ENCODE assay signal across 12 cellular contexts in the genomic region with DNA sequence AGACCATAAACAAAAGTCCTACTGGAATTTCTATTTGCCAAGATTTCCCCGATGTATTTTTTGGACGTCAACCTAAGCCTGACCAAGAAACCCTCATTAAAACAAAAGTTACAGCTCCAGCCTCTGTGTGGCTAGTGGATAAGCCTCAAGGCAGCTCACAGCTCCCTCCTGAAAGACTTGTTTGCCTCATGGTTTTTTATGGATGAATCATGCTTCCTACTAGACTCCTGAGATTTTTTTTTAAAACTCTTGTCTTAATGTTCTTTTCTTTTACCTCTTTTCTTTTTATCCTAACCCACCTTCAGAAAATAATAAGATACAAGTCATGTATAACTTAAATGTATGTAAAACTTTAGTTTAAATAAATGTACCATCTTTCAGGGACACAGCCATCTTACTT. TPM values are rescaled to one million over a fixed set of nuclear protein-coding genes. Genes with fewer than 3 reads are reported as not detected.
DNase-seq lines count a peak whose midpoint lies in the region; ATAC-seq, FAIRE-seq and TF ChIP-seq lines count a peak whose summit lies in the region.
"Had no signal": no experiment of that assay in that cellular context is flagged by ENCODE, and none has a peak within 500 bp of the region (broad histone marks: within the 10 kb centered on the region; RNA-seq: fewer than 3 reads in every experiment).

No MANE protein-coding gene starts in this region.

- H3K27ac ChIP-seq in PC-3 (ENCODE audit: low read length): peak overlapping the region; percentile 92
- peak overlapping the region; percentile 29 for H3K27ac ChIP-seq in endothelial cell of umbilical vein (ENCODE audit: insufficient read depth, low read depth, low read length)
- peak overlapping the region; percentile 9 for H3K27ac ChIP-seq in osteoblast (ENCODE audit: low read depth, low read length)
- H3K27ac ChIP-seq: parathyroid adenoma had no signal

- BruUV-seq in PC-3 (replicated peaks; lab: Mats Ljungman, UMichigan) (no TSS peak), endothelial cell of umbilical vein (replicated peaks; lab: Mats Ljungman, UMichigan) (no TSS peak)

- H2AFZ ChIP-seq in PC-3 (ENCODE audit: low read length) (peak overlapping the region; percentile 43), endothelial cell of umbilical vein (ENCODE audit: low read depth, low read length) (peak overlapping the region; percentile 2), osteoblast (ENCODE audit: low read length) (no peak overlapping the region)
- H2AFZ ChIP-seq: parathyroid adenoma had no signal

- no peak for TF ChIP-seq POLR2A in endothelial cell of umbilical vein (IDR thresholded peaks at IDR 0.05; ENCODE audit: low read depth, low read length)

- H3K9me3 ChIP-seq in PC-3 (ENCODE audit: low read length): no peaks in the 10 kb centered on the region
- H3K9me3 ChIP-seq in endothelial cell of umbilical vein (replicated peaks; ENCODE audit: control insufficient read depth, insufficient read depth, low read length): no peaks in the 10 kb centered on the region
- H3K9me3 ChIP-seq in osteoblast (ENCODE audit: low read depth, low read length): no peaks in the 10 kb centered on the region

- peak overlapping the region; percentile 72 for H3K9ac ChIP-seq in PC-3 (ENCODE audit: low read length)
- no peak overlapping the region for H3K9ac ChIP-seq in endothelial cell of umbilical vein (replicated peaks; ENCODE audit: extremely low read depth, insufficient read depth, low read length)
- H3K9ac ChIP-seq: parathyroid adenoma had no signal

- H3K4me3 ChIP-seq in BJ (ENCODE audit: low read depth, low read length) (no peak overlapping the region), PC-3 (ENCODE audit: low read length) (peak overlapping the region; percentile 57; the same call in 1 of the 2 replicates), endothelial cell of umbilical vein (replicated peaks in 1 of 3; ENCODE audit: insufficient read depth in 1 of 3, low read depth in 1 of 3, low read length in 3 of 3) (no peak overlapping the region), osteoblast (ENCODE audit: insufficient read depth, low read length) (no peak overlapping the region)
- H3K4me3 ChIP-seq: GM12878 had no signal

- dilution Hi-C loops in endothelial cell of umbilical vein (cut with MboI; ENCODE audit: extremely low pct_ligation_motif_present, low sequenced_read_pairs): no loop called here

- peak; percentile 80 for FAIRE-seq in endothelial cell of umbilical vein (lab: Jason Lieb, UNC)
- FAIRE-seq: GM12878 had no signal

- peaks cover 47% of the 10 kb centered on the region for H3K4me1 ChIP-seq in PC-3 (ENCODE audit: insufficient read depth, low read length)
- peaks cover 32% of the 10 kb centered on the region for H3K4me1 ChIP-seq in endothelial cell of umbilical vein (ENCODE audit: control insufficient read depth, extremely low read depth, insufficient read depth, low read length)
- peaks cover 40% of the 10 kb centered on the region for H3K4me1 ChIP-seq in osteoblast (ENCODE audit: insufficient read depth, low read length)
- H3K4me1 ChIP-seq: parathyroid adenoma had no signal

- no peaks in the 10 kb centered on the region for H3K9me1 ChIP-seq in endothelial cell of umbilical vein (replicated peaks; ENCODE audit: control insufficient read depth, extremely low read depth, insufficient read depth, low read length)

- no peak for TF ChIP-seq CTCF in BJ (IDR thresholded peaks at IDR 0.05; ENCODE audit: insufficient read depth, low read depth, low read length)
- no peak for TF ChIP-seq CTCF in PC-3 (conservative IDR thresholded peaks at IDR 0.05; ENCODE audit: low read depth, low read length)
- no peak for TF ChIP-seq CTCF in endothelial cell of umbilical vein (IDR thresholded peaks at IDR 0.05; ENCODE audit: extremely low read depth in 1 of 2, insufficient read depth in 1 of 2, low read depth in 1 of 2, low read length in 2 of 2)
- TF ChIP-seq CTCF in osteoblast (IDR thresholded peaks at IDR 0.05; ENCODE audit: extremely low read depth, low read depth, low read length): no peak

- intact Hi-C loops in PC-3 (cut with micrococcal nuclease): loop anchor here (1.0 to 5.0 kb wide), 5 partner anchors 35 to 516 kb away; partner anchors contain the start of gene MBNL1
- intact Hi-C loops in endothelial cell of umbilical vein (cut with micrococcal nuclease): loop anchor here (1.0 to 10.0 kb wide), 2 partner anchors 96 to 519 kb away; no protein-coding TSS in a partner anchor

- POLR2A ChIA-PET in BJ (lab: Charles Lee) (no interaction called here), PC-3 (lab: Charles Lee; ENCODE audit: unreplicated experiment) (interaction anchor here (0.6 kb wide), 1 partner anchor 343 kb away, joined by 6 read pairs; the partner anchor contains the start of gene MBNL1), endothelial cell of umbilical vein (lab: Charles Lee) (no interaction called here)

- H3K27me3 ChIP-seq in BJ (ENCODE audit: control insufficient read depth, insufficient read depth, low read length) (no peaks in the 10 kb centered on the region), PC-3 (ENCODE audit: low read length) (no peaks in the 10 kb centered on the region), endothelial cell of umbilical vein (ENCODE audit: control insufficient read depth in 2 of 2, insufficient read depth in 2 of 2, low read length in 2 of 2) (no peaks in the 10 kb centered on the region), osteoblast (ENCODE audit: insufficient read depth, low read length) (no peaks in the 10 kb centered on the region)

- peak; percentile 78 for DNase-seq in BJ (ENCODE audit: low read depth)
- peak; percentile 89 for DNase-seq in PC-3
- peak; percentile 67 for DNase-seq in endothelial cell of umbilical vein (ENCODE audit: low read depth, low spot score)
- peak; percentile 96 for DNase-seq in osteoblast (ENCODE audit: insufficient read length, low spot score, missing footprints)
- DNase-seq in NCI-H524 (lab: John Stamatoyannopoulos, UW): no peak
- DNase-seq in COR-L47 (lab: John Stamatoyannopoulos, UW): no peak
- DNase-seq in putamen (ENCODE audit: low spot score): no peak
- DNase-seq: activated naive CD8-positive, alpha-beta T cell treated with anti-CD3 and anti-CD28 coated beads, Interleukin-2, amount 50 U/mL, for 24 hours; SW 1271 had no signal

- H3K9me2 ChIP-seq in PC-3 (replicated peaks; ENCODE audit: low read length): no peaks in the 10 kb centered on the region

- ATAC-seq in PC-3 (peak; percentile 89), GM18498 (IDR thresholded peaks at IDR 0.05; ENCODE audit: unreplicated experiment) (no peak)
- ATAC-seq: GM12878 had no signal

- H3K79me2 ChIP-seq in PC-3 (ENCODE audit: low read length): no peaks in the 10 kb centered on the region
- H3K79me2 ChIP-seq in endothelial cell of umbilical vein (ENCODE audit: control insufficient read depth, insufficient read depth, low read length): no peaks in the 10 kb centered on the region
- H3K79me2 ChIP-seq in osteoblast (ENCODE audit: insufficient read depth, low read length): no peaks in the 10 kb centered on the region
- H3K79me2 ChIP-seq: parathyroid adenoma had no signal

- H3F3A ChIP-seq in PC-3 (ENCODE audit: low read length, unreplicated experiment): peaks cover 7% of the 10 kb centered on the region

- CTCF ChIA-PET in BJ (lab: Yijun Ruan, JAX): interaction anchor here (0.5 to 1.1 kb wide), 3 partner anchors 9 to 103 kb away, joined by 3 read pairs; no protein-coding TSS in a partner anchor
- CTCF ChIA-PET in PC-3 (lab: Charles Lee): interaction anchor here (0.7 to 0.9 kb wide), 3 partner anchors 50 to 100 kb away, joined by 3 to 9 read pairs (median 5); no protein-coding TSS in a partner anchor
- CTCF ChIA-PET in endothelial cell of umbilical vein (lab: Charles Lee): interaction anchor here (0.9 to 1.8 kb wide), 3 partner anchors 50 to 648 kb away, joined by 3 to 5 read pairs (median 4); no protein-coding TSS in a partner anchor

- H4K20me1 ChIP-seq in PC-3 (ENCODE audit: low read length) (no peaks in the 10 kb centered on the region), endothelial cell of umbilical vein (replicated peaks; ENCODE audit: control insufficient read depth, extremely low read depth, insufficient read depth, low read length) (no peaks in the 10 kb centered on the region), osteoblast (ENCODE audit: insufficient read depth, low read length) (no peaks in the 10 kb centered on the region)

- peak overlapping the region; percentile 78 for H3K4me2 ChIP-seq in PC-3 (ENCODE audit: low read length)
- H3K4me2 ChIP-seq in endothelial cell of umbilical vein (ENCODE audit: insufficient read depth, low read length): peak overlapping the region; percentile 40
- peak overlapping the region; percentile 18 for H3K4me2 ChIP-seq in osteoblast (ENCODE audit: insufficient read depth, low read length)

- H3K36me3 ChIP-seq in BJ (ENCODE audit: control insufficient read depth, insufficient read depth, low read length) (no peaks in the 10 kb centered on the region), PC-3 (ENCODE audit: low read depth, low read length) (no peaks in the 10 kb centered on the region), endothelial cell of umbilical vein (ENCODE audit: control insufficient read depth in 2 of 2, extremely low read depth in 1 of 2, insufficient read depth in 2 of 2, low read length in 2 of 2) (no peaks in the 10 kb centered on the region), osteoblast (ENCODE audit: insufficient read depth, low read length) (no peaks in the 10 kb centered on the region)

TF ChIP-seq in endothelial cell of umbilical vein, 7 proteins besides CTCF, POLR2A, EP300 and RAD21 (continues in another document):
- no peak for TF ChIP-seq POLR2AphosphoS5 (IDR thresholded peaks at IDR 0.05; ENCODE audit: insufficient read depth, low read depth, low read length)
- TF ChIP-seq MYC (IDR thresholded peaks at IDR 0.05; ENCODE audit: low read depth, low read length): no peak
- TF ChIP-seq GATA2 (IDR thresholded peaks at IDR 0.05; ENCODE audit: insufficient read depth, insufficient read length, low read depth, low read length): no peak
- TF ChIP-seq FOS (IDR thresholded peaks at IDR 0.05; ENCODE audit: borderline replicate concordance, insufficient read depth, low read length): peak; percentile 82
- no peak for TF ChIP-seq EZH2 (IDR thresholded peaks at IDR 0.05; ENCODE audit: borderline replicate concordance, low read depth, low read length, severe bottlenecking)

RNA-seq across cellular contexts. Expression of gene SUCNR1, which starts 52.4 kb away (rescaled TPM):
- polyA plus RNA-seq in BJ (2011; rRNA removed) (not detected in 2 replicates), endothelial cell of umbilical vein (not detected in 2 replicates)
- not detected in 2 replicates for polyA minus RNA-seq in BJ (2011; rRNA and poly(A)+ RNA removed)
- total RNA-seq in PC-3 (2014; rRNA removed) (not detected in 2 replicates), endothelial cell of umbilical vein (not detected in 2 replicates), osteoblast (under 0.01 TPM in 1 of 2 replicates, not detected in the other)
- not detected in 2 replicates for polyA plus RNA-seq in endothelial cell of umbilical vein (2011; cell fraction: cytosol; rRNA removed)
- polyA plus RNA-seq in endothelial cell of umbilical vein (2011; cell fraction: nucleus; rRNA removed): 0.04 TPM in 1 of 2 replicates, not detected in the other
- polyA plus RNA-seq in endothelial cell of umbilical vein (2012): not detected in 2 replicates
- polyA minus RNA-seq in endothelial cell of umbilical vein: not detected in 2 replicates
- polyA minus RNA-seq in endothelial cell of umbilical vein (2011; cell fraction: cytosol; rRNA and poly(A)+ RNA removed): not detected
- not detected in 2 replicates for polyA minus RNA-seq in endothelial cell of umbilical vein (2011; cell fraction: nucleus; rRNA and poly(A)+ RNA removed)

Comparison
In these comparisons a context has a peak if more than half of its experiments do, and no peak if none do; other contexts are left out.
1. DNase-seq: peak in BJ (single experiment), PC-3 (single experiment), endothelial cell of umbilical vein (single experiment) and osteoblast (single experiment); none in NCI-H524 (0 of 2), COR-L47 (single experiment) and putamen (single experiment).
2. H3K27ac ChIP-seq: peak in every context shown above with its lines; median percentile 92 in PC-3; 29 in endothelial cell of umbilical vein; 9 in osteoblast.
3. H3K4me2 ChIP-seq: peak in every context shown above with its lines; median percentile 78 in PC-3; 40 in endothelial cell of umbilical vein; 18 in osteoblast.